Comparison of ENCODE assay signal across 1 cellular context in genomic region chr20:47664068-47664437, GRCh38.
TF ChIP-seq lines count a peak whose summit lies in the region.

No MANE protein-coding gene starts in this region.

TF ChIP-seq in HepG2, 621 proteins besides CTCF, POLR2A, EP300 and RAD21 (continued from another document and continues in another):
- TF ChIP-seq, protein P1, sequence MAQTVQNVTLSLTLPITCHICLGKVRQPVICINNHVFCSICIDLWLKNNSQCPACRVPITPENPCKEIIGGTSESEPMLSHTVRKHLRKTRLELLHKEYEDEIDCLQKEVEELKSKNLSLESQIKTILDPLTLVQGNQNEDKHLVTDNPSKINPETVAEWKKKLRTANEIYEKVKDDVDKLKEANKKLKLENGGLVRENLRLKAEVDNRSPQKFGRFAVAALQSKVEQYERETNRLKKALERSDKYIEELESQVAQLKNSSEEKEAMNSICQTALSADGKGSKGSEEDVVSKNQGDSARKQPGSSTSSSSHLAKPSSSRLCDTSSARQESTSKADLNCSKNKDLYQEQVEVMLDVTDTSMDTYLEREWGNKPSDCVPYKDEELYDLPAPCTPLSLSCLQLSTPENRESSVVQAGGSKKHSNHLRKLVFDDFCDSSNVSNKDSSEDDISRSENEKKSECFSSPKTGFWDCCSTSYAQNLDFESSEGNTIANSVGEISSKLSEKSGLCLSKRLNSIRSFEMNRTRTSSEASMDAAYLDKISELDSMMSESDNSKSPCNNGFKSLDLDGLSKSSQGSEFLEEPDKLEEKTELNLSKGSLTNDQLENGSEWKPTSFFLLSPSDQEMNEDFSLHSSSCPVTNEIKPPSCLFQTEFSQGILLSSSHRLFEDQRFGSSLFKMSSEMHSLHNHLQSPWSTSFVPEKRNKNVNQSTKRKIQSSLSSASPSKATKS (CRISPR knock-in tag; IDR thresholded peaks at IDR 0.05), result no peak
- TF ChIP-seq ZNF143 (CRISPR knock-in tag; IDR thresholded peaks at IDR 0.05) (no peak), ZNF607 (CRISPR knock-in tag; IDR thresholded peaks at IDR 0.05; ENCODE audit: borderline replicate concordance) (peak; percentile 58; the same call in 1 of the 2 replicates), ARID5B (CRISPR knock-in tag; IDR thresholded peaks at IDR 0.05) (no peak), ATAD3A (CRISPR knock-in tag; IDR thresholded peaks at IDR 0.05) (no peak), NR2F2 (IDR thresholded peaks at IDR 0.05; ENCODE audit: borderline replicate concordance, low read depth) (no peak), ZNF484 (CRISPR knock-in tag; IDR thresholded peaks at IDR 0.05; ENCODE audit: borderline replicate concordance, low read depth) (no peak), ZNF280D (CRISPR knock-in tag; IDR thresholded peaks at IDR 0.05) (no peak), RCOR2 (CRISPR knock-in tag; IDR thresholded peaks at IDR 0.05) (no peak), MYC (CRISPR knock-in tag; IDR thresholded peaks at IDR 0.05; ENCODE audit: borderline replicate concordance) (0 out of 2 replicates have a peak, but pooled peaks have one; percentile 12), POLR2AphosphoS5 (IDR thresholded peaks at IDR 0.05; ENCODE audit: low read depth, low read length) (no peak), E2F1 (CRISPR knock-in tag; IDR thresholded peaks at IDR 0.05) (no peak), CEBPZ (IDR thresholded peaks at IDR 0.05; ENCODE audit: low read length) (no peak), TFE3 (CRISPR knock-in tag; IDR thresholded peaks at IDR 0.05) (no peak), MEIS1 (CRISPR knock-in tag; IDR thresholded peaks at IDR 0.05; ENCODE audit: borderline replicate concordance) (no peak), KDM5A (IDR thresholded peaks at IDR 0.05; ENCODE audit: borderline replicate concordance, low read length) (no peak)
- TF ChIP-seq, protein P2, sequence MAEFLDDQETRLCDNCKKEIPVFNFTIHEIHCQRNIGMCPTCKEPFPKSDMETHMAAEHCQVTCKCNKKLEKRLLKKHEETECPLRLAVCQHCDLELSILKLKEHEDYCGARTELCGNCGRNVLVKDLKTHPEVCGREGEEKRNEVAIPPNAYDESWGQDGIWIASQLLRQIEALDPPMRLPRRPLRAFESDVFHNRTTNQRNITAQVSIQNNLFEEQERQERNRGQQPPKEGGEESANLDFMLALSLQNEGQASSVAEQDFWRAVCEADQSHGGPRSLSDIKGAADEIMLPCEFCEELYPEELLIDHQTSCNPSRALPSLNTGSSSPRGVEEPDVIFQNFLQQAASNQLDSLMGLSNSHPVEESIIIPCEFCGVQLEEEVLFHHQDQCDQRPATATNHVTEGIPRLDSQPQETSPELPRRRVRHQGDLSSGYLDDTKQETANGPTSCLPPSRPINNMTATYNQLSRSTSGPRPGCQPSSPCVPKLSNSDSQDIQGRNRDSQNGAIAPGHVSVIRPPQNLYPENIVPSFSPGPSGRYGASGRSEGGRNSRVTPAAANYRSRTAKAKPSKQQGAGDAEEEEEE (CRISPR knock-in tag; IDR thresholded peaks at IDR 0.05; ENCODE audit: borderline replicate concordance), result 0 out of 2 replicates have a peak, but pooled peaks have one; percentile 65
- TF ChIP-seq, protein P3, sequence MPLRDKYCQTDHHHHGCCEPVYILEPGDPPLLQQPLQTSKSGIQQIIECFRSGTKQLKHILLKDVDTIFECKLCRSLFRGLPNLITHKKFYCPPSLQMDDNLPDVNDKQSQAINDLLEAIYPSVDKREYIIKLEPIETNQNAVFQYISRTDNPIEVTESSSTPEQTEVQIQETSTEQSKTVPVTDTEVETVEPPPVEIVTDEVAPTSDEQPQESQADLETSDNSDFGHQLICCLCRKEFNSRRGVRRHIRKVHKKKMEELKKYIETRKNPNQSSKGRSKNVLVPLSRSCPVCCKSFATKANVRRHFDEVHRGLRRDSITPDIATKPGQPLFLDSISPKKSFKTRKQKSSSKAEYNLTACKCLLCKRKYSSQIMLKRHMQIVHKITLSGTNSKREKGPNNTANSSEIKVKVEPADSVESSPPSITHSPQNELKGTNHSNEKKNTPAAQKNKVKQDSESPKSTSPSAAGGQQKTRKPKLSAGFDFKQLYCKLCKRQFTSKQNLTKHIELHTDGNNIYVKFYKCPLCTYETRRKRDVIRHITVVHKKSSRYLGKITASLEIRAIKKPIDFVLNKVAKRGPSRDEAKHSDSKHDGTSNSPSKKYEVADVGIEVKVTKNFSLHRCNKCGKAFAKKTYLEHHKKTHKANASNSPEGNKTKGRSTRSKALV (CRISPR knock-in tag; IDR thresholded peaks at IDR 0.05), result no peak
- TF ChIP-seq, protein P4, sequence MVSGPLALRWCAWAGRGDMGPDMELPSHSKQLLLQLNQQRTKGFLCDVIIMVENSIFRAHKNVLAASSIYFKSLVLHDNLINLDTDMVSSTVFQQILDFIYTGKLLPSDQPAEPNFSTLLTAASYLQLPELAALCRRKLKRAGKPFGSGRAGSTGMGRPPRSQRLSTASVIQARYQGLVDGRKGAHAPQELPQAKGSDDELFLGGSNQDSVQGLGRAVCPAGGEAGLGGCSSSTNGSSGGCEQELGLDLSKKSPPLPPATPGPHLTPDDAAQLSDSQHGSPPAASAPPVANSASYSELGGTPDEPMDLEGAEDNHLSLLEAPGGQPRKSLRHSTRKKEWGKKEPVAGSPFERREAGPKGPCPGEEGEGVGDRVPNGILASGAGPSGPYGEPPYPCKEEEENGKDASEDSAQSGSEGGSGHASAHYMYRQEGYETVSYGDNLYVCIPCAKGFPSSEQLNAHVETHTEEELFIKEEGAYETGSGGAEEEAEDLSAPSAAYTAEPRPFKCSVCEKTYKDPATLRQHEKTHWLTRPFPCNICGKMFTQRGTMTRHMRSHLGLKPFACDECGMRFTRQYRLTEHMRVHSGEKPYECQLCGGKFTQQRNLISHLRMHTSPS (CRISPR knock-in tag; IDR thresholded peaks at IDR 0.05; ENCODE audit: low read depth), result no peak
- TF ChIP-seq, protein P5, sequence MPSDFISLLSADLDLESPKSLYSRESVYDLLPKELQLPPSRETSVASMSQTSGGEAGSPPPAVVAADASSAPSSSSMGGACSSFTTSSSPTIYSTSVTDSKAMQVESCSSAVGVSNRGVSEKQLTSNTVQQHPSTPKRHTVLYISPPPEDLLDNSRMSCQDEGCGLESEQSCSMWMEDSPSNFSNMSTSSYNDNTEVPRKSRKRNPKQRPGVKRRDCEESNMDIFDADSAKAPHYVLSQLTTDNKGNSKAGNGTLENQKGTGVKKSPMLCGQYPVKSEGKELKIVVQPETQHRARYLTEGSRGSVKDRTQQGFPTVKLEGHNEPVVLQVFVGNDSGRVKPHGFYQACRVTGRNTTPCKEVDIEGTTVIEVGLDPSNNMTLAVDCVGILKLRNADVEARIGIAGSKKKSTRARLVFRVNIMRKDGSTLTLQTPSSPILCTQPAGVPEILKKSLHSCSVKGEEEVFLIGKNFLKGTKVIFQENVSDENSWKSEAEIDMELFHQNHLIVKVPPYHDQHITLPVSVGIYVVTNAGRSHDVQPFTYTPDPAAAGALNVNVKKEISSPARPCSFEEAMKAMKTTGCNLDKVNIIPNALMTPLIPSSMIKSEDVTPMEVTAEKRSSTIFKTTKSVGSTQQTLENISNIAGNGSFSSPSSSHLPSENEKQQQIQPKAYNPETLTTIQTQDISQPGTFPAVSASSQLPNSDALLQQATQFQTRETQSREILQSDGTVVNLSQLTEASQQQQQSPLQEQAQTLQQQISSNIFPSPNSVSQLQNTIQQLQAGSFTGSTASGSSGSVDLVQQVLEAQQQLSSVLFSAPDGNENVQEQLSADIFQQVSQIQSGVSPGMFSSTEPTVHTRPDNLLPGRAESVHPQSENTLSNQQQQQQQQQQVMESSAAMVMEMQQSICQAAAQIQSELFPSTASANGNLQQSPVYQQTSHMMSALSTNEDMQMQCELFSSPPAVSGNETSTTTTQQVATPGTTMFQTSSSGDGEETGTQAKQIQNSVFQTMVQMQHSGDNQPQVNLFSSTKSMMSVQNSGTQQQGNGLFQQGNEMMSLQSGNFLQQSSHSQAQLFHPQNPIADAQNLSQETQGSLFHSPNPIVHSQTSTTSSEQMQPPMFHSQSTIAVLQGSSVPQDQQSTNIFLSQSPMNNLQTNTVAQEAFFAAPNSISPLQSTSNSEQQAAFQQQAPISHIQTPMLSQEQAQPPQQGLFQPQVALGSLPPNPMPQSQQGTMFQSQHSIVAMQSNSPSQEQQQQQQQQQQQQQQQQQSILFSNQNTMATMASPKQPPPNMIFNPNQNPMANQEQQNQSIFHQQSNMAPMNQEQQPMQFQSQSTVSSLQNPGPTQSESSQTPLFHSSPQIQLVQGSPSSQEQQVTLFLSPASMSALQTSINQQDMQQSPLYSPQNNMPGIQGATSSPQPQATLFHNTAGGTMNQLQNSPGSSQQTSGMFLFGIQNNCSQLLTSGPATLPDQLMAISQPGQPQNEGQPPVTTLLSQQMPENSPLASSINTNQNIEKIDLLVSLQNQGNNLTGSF (CRISPR knock-in tag; IDR thresholded peaks at IDR 0.05), result 0 out of 2 replicates have a peak, but pooled peaks have one; percentile 49
